Comparison of ENCODE assay signal across 37 cellular contexts in genomic region chr2:114286438-114286837, GRCh38.
"Had no signal": no experiment of that assay in that cellular context is flagged by ENCODE, and none has a peak within 500 bp of the region (broad histone marks: within the 10 kb centered on the region; RNA-seq: fewer than 3 reads in every experiment).

No MANE protein-coding gene starts in this region.

- H3K4me3 ChIP-seq: adrenal gland, body of pancreas, breast epithelium, cardiac muscle cell had no signal

- H3K9me3 Mint-ChIP-seq: activated naive CD4-positive, alpha-beta T cell treated with anti-CD3 and anti-CD28 coated beads, Interleukin-2, amount 10 ng/mL, durations not matched to agents 7 days and 5 days; activated naive CD4-positive, alpha-beta T cell treated with anti-CD3 and anti-CD28 coated beads, Interleukin-2, amount 50 U/mL, for 24 hours; activated naive CD8-positive, alpha-beta T cell treated with anti-CD3 and anti-CD28 coated beads, Interleukin-2, amount 10 ng/mL, durations not matched to agents 7 days and 5 days; activated T-helper 1 cell treated with anti-CD3 and anti-CD28 coated beads, Interleukin-12 subunit alpha, Interleukin-12 subunit beta, Interleukin-2, Interleukin-4 antibody, amounts not matched to agents 30 ng/mL and 10 ng/mL and 1 ng/mL, durations not matched to agents 14 hours and 24 hours and 36 hours; activated T-helper 2 cell treated with anti-CD3 and anti-CD28 coated beads, Interferon-gamma antibody, Interleukin-2, Interleukin-4, amounts not matched to agents 10 μg/mL and 5 μg/mL and 100 μg/mL, durations not matched to agents 14 hours and 24 hours and 36 hours had no signal

- DNase-seq: activated effector memory CD4-positive, alpha-beta T cell treated with anti-CD3 and anti-CD28 coated beads, Interleukin-2, amount 50 U/mL, for 16 hours; activated effector memory CD4-positive, alpha-beta T cell treated with Interleukin-2 at 50 U/mL for 16 hours; activated gamma-delta T cell; activated gamma-delta T cell treated with Interleukin-2 at 50 U/mL for 16 hours; activated naive CD4-positive, alpha-beta T cell; activated naive CD4-positive, alpha-beta T cell treated with anti-CD3 and anti-CD28 coated beads for 36 hours; activated naive CD4-positive, alpha-beta T cell treated with anti-CD3 and anti-CD28 coated beads, Interleukin-2, amount 10 ng/mL, durations not matched to agents 7 days and 5 days; activated naive CD4-positive, alpha-beta T cell treated with anti-CD3 and anti-CD28 coated beads, Interleukin-2, amount 50 U/mL, for 16 hours; activated naive CD4-positive, alpha-beta T cell treated with Interleukin-2 at 50 U/mL for 16 hours; activated naive CD8-positive, alpha-beta T cell treated with anti-CD3 and anti-CD28 coated beads for 36 hours; activated naive CD8-positive, alpha-beta T cell treated with anti-CD3 and anti-CD28 coated beads, Interleukin-2, amount 10 ng/mL, durations not matched to agents 7 days and 5 days; activated naive CD8-positive, alpha-beta T cell treated with anti-CD3 and anti-CD28 coated beads, Interleukin-2, amount 50 U/mL, for 24 hours; activated T-cell treated with anti-CD3 and anti-CD28 coated beads, Interleukin-2, amount 50 U/mL, for 1 hour; activated T-cell treated with anti-CD3 and anti-CD28 coated beads, Interleukin-2, amount 50 U/mL, for 24 hours; activated T-cell treated with anti-CD3 and anti-CD28 coated beads, Interleukin-2, amount 50 U/mL, for 4 hours; activated T-cell treated with anti-CD3 and anti-CD28 coated beads, Interleukin-2, amount 50 U/mL, for 48 hours; activated T-cell treated with anti-CD3 and anti-CD28 coated beads, Interleukin-2, amount 50 U/mL, for 72 hours; adrenal gland; amniotic stem cell; amygdala; anterior cingulate cortex; aorta; body of pancreas; brain microvascular endothelial cell; caudate nucleus; central memory CD4-positive, alpha-beta T cell; cerebellar nuclear complex had no signal

- H3K9me3 ChIP-seq: adrenal gland, body of pancreas had no signal

- H3K27ac ChIP-seq: adrenal gland, body of pancreas, brain microvascular endothelial cell, breast epithelium, cardiac muscle cell had no signal

- H3K27me3 Mint-ChIP-seq: activated naive CD4-positive, alpha-beta T cell treated with anti-CD3 and anti-CD28 coated beads, Interleukin-2, amount 10 ng/mL, durations not matched to agents 7 days and 5 days; activated naive CD8-positive, alpha-beta T cell treated with anti-CD3 and anti-CD28 coated beads, Interleukin-2, amount 10 ng/mL, durations not matched to agents 7 days and 5 days had no signal

- ATAC-seq: activated naive CD4-positive, alpha-beta T cell treated with anti-CD3 and anti-CD28 coated beads, Interleukin-2, amount 50 U/mL, for 72 hours; activated naive CD8-positive, alpha-beta T cell treated with anti-CD3 and anti-CD28 coated beads, Interleukin-2, amount 50 U/mL, for 24 hours; activated T-cell treated with anti-CD3 and anti-CD28 coated beads, Interleukin-2, amount 50 U/mL, for 4 hours; activated T-cell treated with anti-CD3 and anti-CD28 coated beads, Interleukin-2, amount 50 U/mL, for 72 hours; activated T-helper 17 cell treated with anti-CD3 and anti-CD28 coated beads, Interleukin-2, amount 50 U/mL, for 72 hours; body of pancreas had no signal

- H3K36me3 ChIP-seq: adrenal gland, brain microvascular endothelial cell, breast epithelium, cardiac muscle cell had no signal

- H3K27ac Mint-ChIP-seq: activated naive CD4-positive, alpha-beta T cell treated with anti-CD3 and anti-CD28 coated beads for 36 hours; activated naive CD4-positive, alpha-beta T cell treated with anti-CD3 and anti-CD28 coated beads, Interleukin-2, amount 10 ng/mL, durations not matched to agents 7 days and 5 days; activated naive CD4-positive, alpha-beta T cell treated with anti-CD3 and anti-CD28 coated beads, Interleukin-2, amount 50 U/mL, for 24 hours; activated naive CD4-positive, alpha-beta T cell treated with anti-CD3 and anti-CD28 coated beads, Interleukin-2, amount 50 U/mL, for 72 hours; activated naive CD8-positive, alpha-beta T cell; activated naive CD8-positive, alpha-beta T cell treated with anti-CD3 and anti-CD28 coated beads for 36 hours; activated naive CD8-positive, alpha-beta T cell treated with anti-CD3 and anti-CD28 coated beads, Interleukin-2, amount 10 ng/mL, durations not matched to agents 7 days and 5 days; activated naive CD8-positive, alpha-beta T cell treated with anti-CD3 and anti-CD28 coated beads, Interleukin-2, amount 50 U/mL, for 24 hours; activated T-cell treated with anti-CD3 and anti-CD28 coated beads, Interleukin-2, amount 50 U/mL, for 24 hours; activated T-cell treated with anti-CD3 and anti-CD28 coated beads, Interleukin-2, amount 50 U/mL, for 72 hours; activated T-helper 1 cell treated with anti-CD3 and anti-CD28 coated beads, Interleukin-12 subunit alpha, Interleukin-12 subunit beta, Interleukin-2, Interleukin-4 antibody, amounts not matched to agents 30 ng/mL and 10 ng/mL and 1 ng/mL, durations not matched to agents 14 hours and 24 hours and 36 hours; activated T-helper 17 cell treated with anti-CD3 and anti-CD28 coated beads, Interleukin-2, amount 50 U/mL, for 72 hours; activated T-helper 2 cell treated with anti-CD3 and anti-CD28 coated beads, Interferon-gamma antibody, Interleukin-2, Interleukin-4, amounts not matched to agents 10 μg/mL and 5 μg/mL and 100 μg/mL, durations not matched to agents 14 hours and 24 hours and 36 hours; brain had no signal

- H3K27me3 ChIP-seq: adrenal gland, body of pancreas, brain microvascular endothelial cell, breast epithelium, cardiac muscle cell had no signal

- H3K4me3 Mint-ChIP-seq: activated naive CD4-positive, alpha-beta T cell treated with anti-CD3 and anti-CD28 coated beads for 36 hours; activated naive CD4-positive, alpha-beta T cell treated with anti-CD3 and anti-CD28 coated beads, Interleukin-2, amount 10 ng/mL, durations not matched to agents 7 days and 5 days; activated naive CD4-positive, alpha-beta T cell treated with anti-CD3 and anti-CD28 coated beads, Interleukin-2, amount 50 U/mL, for 24 hours; activated naive CD8-positive, alpha-beta T cell; activated naive CD8-positive, alpha-beta T cell treated with anti-CD3 and anti-CD28 coated beads for 36 hours; activated naive CD8-positive, alpha-beta T cell treated with anti-CD3 and anti-CD28 coated beads, Interleukin-2, amount 10 ng/mL, durations not matched to agents 7 days and 5 days; activated naive CD8-positive, alpha-beta T cell treated with anti-CD3 and anti-CD28 coated beads, Interleukin-2, amount 50 U/mL, for 24 hours; activated T-cell treated with anti-CD3 and anti-CD28 coated beads, Interleukin-2, amount 50 U/mL, for 24 hours; activated T-cell treated with anti-CD3 and anti-CD28 coated beads, Interleukin-2, amount 50 U/mL, for 4 hours; activated T-cell treated with anti-CD3 and anti-CD28 coated beads, Interleukin-2, amount 50 U/mL, for 72 hours; activated T-helper 1 cell treated with anti-CD3 and anti-CD28 coated beads, Interleukin-12 subunit alpha, Interleukin-12 subunit beta, Interleukin-2, Interleukin-4 antibody, amounts not matched to agents 30 ng/mL and 10 ng/mL and 1 ng/mL, durations not matched to agents 14 hours and 24 hours and 36 hours; activated T-helper 17 cell treated with anti-CD3 and anti-CD28 coated beads, Interleukin-2, amount 50 U/mL, for 72 hours; brain; central memory CD8-positive, alpha-beta T cell had no signal

- H3K4me1 Mint-ChIP-seq: activated naive CD4-positive, alpha-beta T cell treated with anti-CD3 and anti-CD28 coated beads, Interleukin-2, amount 10 ng/mL, durations not matched to agents 7 days and 5 days; activated naive CD4-positive, alpha-beta T cell treated with anti-CD3 and anti-CD28 coated beads, Interleukin-2, amount 50 U/mL, for 24 hours; activated naive CD8-positive, alpha-beta T cell treated with anti-CD3 and anti-CD28 coated beads for 36 hours; activated naive CD8-positive, alpha-beta T cell treated with anti-CD3 and anti-CD28 coated beads, Interleukin-2, amount 10 ng/mL, durations not matched to agents 7 days and 5 days; activated naive CD8-positive, alpha-beta T cell treated with anti-CD3 and anti-CD28 coated beads, Interleukin-2, amount 50 U/mL, for 24 hours; activated T-helper 17 cell treated with anti-CD3 and anti-CD28 coated beads, Interleukin-2, amount 50 U/mL, for 72 hours; brain; central memory CD8-positive, alpha-beta T cell had no signal

- H3K4me1 ChIP-seq: adrenal gland, body of pancreas, breast epithelium had no signal

- H3K36me3 Mint-ChIP-seq: activated naive CD4-positive, alpha-beta T cell treated with anti-CD3 and anti-CD28 coated beads, Interleukin-2, amount 10 ng/mL, durations not matched to agents 7 days and 5 days; activated naive CD4-positive, alpha-beta T cell treated with anti-CD3 and anti-CD28 coated beads, Interleukin-2, amount 50 U/mL, for 24 hours; activated naive CD8-positive, alpha-beta T cell; activated naive CD8-positive, alpha-beta T cell treated with anti-CD3 and anti-CD28 coated beads for 36 hours; activated naive CD8-positive, alpha-beta T cell treated with anti-CD3 and anti-CD28 coated beads, Interleukin-2, amount 10 ng/mL, durations not matched to agents 7 days and 5 days; brain had no signal
